Comparison of ENCODE assay signal across 13 cellular contexts in the genomic region with DNA sequence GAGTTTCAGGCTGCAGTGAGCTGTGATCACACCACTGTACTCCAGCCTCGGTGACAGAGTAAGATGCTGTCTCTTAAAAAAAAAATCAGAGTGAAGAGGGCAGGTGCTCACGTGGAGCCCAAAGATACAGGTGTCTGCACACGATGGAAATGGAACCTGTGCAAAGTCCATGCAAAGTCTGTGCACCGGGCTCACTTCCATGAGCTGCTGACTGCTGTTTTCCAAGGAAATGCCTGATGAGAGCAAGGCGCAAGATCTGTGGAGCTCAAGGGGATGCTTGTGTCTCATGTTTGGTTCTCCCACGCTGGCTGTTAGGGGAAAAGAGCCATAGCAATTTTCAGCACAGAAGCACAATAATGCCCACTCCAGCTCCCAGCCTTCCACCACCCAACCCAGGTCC. TPM values are rescaled to one million over a fixed set of nuclear protein-coding genes. Genes with fewer than 3 reads are reported as not detected.
DNase-seq lines count a peak whose midpoint lies in the region; ATAC-seq and TF ChIP-seq lines count a peak whose summit lies in the region.
"Had no signal": no experiment of that assay in that cellular context is flagged by ENCODE, and none has a peak within 500 bp of the region (broad histone marks: within the 10 kb centered on the region; RNA-seq: fewer than 3 reads in every experiment).

No MANE protein-coding gene starts in this region.

- H3K4me2 ChIP-seq in PC-9: no peak overlapping the region

- ATAC-seq in natural killer cell treated with Interleukin-12 subunit alpha and Interleukin-12 subunit beta and Interleukin-15 and Interleukin-18, amount 100 ng/mL, for 72 hours: no peak
- ATAC-seq in natural killer cell (no peak), left colon (peak; percentile 42), psoas muscle (peak in 3 of 4 donors; percentile 6 to 21 (median 7)), HG02981 (IDR thresholded peaks at IDR 0.05; ENCODE audit: unreplicated experiment) (no peak)
- ATAC-seq: Panc1 had no signal

- H3K27ac ChIP-seq in psoas muscle: peak overlapping the region; percentile 65
- peak overlapping the region; percentile 31 for H3K27ac ChIP-seq in vagina
- no peak overlapping the region for H3K27ac ChIP-seq in PC-9

- no peak overlapping the region for H3K4me3 ChIP-seq in psoas muscle
- H3K4me3 ChIP-seq in vagina: no peak overlapping the region
- no peak overlapping the region for H3K4me3 ChIP-seq in PC-9

- TF ChIP-seq POLR2A in vagina (IDR thresholded peaks at IDR 0.05): no peak

- no peaks in the 10 kb centered on the region for H3K9me3 Mint-ChIP-seq in natural killer cell treated with Interleukin-12 subunit alpha and Interleukin-12 subunit beta and Interleukin-15 and Interleukin-18, amount 100 ng/mL, for 72 hours
- no peaks in the 10 kb centered on the region for H3K9me3 Mint-ChIP-seq in natural killer cell

- WGBS in psoas muscle, 3 donors: 68 to 76% (median 73%) methylated on average over 6 of the region's 6 CpGs

- intact Hi-C loops in natural killer cell (cut with micrococcal nuclease) (no loop called here), left colon (cut with DNase I, micrococcal nuclease) (no loop called here), psoas muscle (cut with DNase I) (no loop called here), vagina (cut with DNase I) (no loop called here), PC-9 (cut with micrococcal nuclease; ENCODE audit: unreplicated experiment) (no loop called here)

- peaks cover 0 to 8% of the 10 kb centered on the region in 2 donors for H3K36me3 ChIP-seq in psoas muscle (ENCODE audit: insufficient read depth in 1 of 2, low read depth in 1 of 2)
- H3K36me3 ChIP-seq in vagina: no peaks in the 10 kb centered on the region
- no peaks in the 10 kb centered on the region for H3K36me3 ChIP-seq in PC-9 (ENCODE audit: low read depth)

- no peak for TF ChIP-seq CTCF in natural killer cell (IDR thresholded peaks at IDR 0.05)
- TF ChIP-seq CTCF in psoas muscle (IDR thresholded peaks at IDR 0.05): no peak
- TF ChIP-seq CTCF in vagina (IDR thresholded peaks at IDR 0.05): no peak
- TF ChIP-seq CTCF in PC-9 (conservative IDR thresholded peaks at IDR 0.05): no peak

- CTCF ChIA-PET in PC-9 (lab: Charles Lee): no interaction called here

- no peak overlapping the region for H3K4me3 Mint-ChIP-seq in natural killer cell treated with Interleukin-12 subunit alpha and Interleukin-12 subunit beta and Interleukin-15 and Interleukin-18, amount 100 ng/mL, for 72 hours
- no peak overlapping the region for H3K4me3 Mint-ChIP-seq in natural killer cell
- H3K4me3 Mint-ChIP-seq: activated CD4-positive, alpha-beta T cell treated with anti-CD3 and anti-CD28 coated beads, Interleukin-2, amount 10 ng/mL, durations not matched to agents 24 days and 14 days had no signal

- peak overlapping the region; percentile 59 to 92 for H3K27ac Mint-ChIP-seq in natural killer cell treated with Interleukin-12 subunit alpha and Interleukin-12 subunit beta and Interleukin-15 and Interleukin-18, amount 100 ng/mL, for 72 hours
- H3K27ac Mint-ChIP-seq in natural killer cell: peak overlapping the region in 1 of 2 donors; percentile 47
- H3K27ac Mint-ChIP-seq: activated CD4-positive, alpha-beta T cell treated with anti-CD3 and anti-CD28 coated beads, Interleukin-2, amount 10 ng/mL, durations not matched to agents 24 days and 14 days had no signal

- peaks cover 5 to 7% of the 10 kb centered on the region in 2 donors for H3K4me1 Mint-ChIP-seq in natural killer cell treated with Interleukin-12 subunit alpha and Interleukin-12 subunit beta and Interleukin-15 and Interleukin-18, amount 100 ng/mL, for 72 hours (ENCODE audit: low read depth in 2 of 2)
- H3K4me1 Mint-ChIP-seq in natural killer cell: peaks cover 0 to 6% of the 10 kb centered on the region in 2 donors
- H3K4me1 Mint-ChIP-seq: activated CD4-positive, alpha-beta T cell treated with anti-CD3 and anti-CD28 coated beads, Interleukin-2, amount 10 ng/mL, durations not matched to agents 24 days and 14 days had no signal

- peaks cover 20% of the 10 kb centered on the region for H3K4me1 ChIP-seq in psoas muscle
- H3K4me1 ChIP-seq in vagina: peaks cover 26% of the 10 kb centered on the region
- H3K4me1 ChIP-seq in PC-9 (replicated peaks; ENCODE audit: insufficient read depth): no peaks in the 10 kb centered on the region

- H3K9me3 ChIP-seq in psoas muscle (peaks cover 9% of the 10 kb centered on the region), vagina (no peaks in the 10 kb centered on the region), PC-9 (ENCODE audit: insufficient read depth, low read depth) (no peaks in the 10 kb centered on the region)

- POLR2A ChIA-PET in PC-9 (lab: Charles Lee; ENCODE audit: unreplicated experiment): interaction anchor here (0.7 kb wide), 1 partner anchor 427 kb away, joined by 3 read pairs; no protein-coding TSS in a partner anchor

- peaks cover 4% of the 10 kb centered on the region for H3K36me3 Mint-ChIP-seq in natural killer cell treated with Interleukin-12 subunit alpha and Interleukin-12 subunit beta and Interleukin-15 and Interleukin-18, amount 100 ng/mL, for 72 hours
- H3K36me3 Mint-ChIP-seq in natural killer cell: no peaks in the 10 kb centered on the region

- H2AFZ ChIP-seq in PC-9: no peak overlapping the region

- BruUV-seq in PC-9 (replicated peaks; lab: Mats Ljungman, UMichigan): no TSS peak

- DNase-seq in natural killer cell treated with Interleukin-12 subunit alpha and Interleukin-12 subunit beta and Interleukin-15 and Interleukin-18, amount 100 ng/mL, for 72 hours (ENCODE audit: low spot score): no peak
- no peak for DNase-seq in natural killer cell
- no peak for DNase-seq in left colon
- no peak for DNase-seq in psoas muscle
- DNase-seq in vagina (ENCODE audit: extremely low spot score in 2 of 2): no peak
- no peak for DNase-seq in PC-9
- no peak for DNase-seq in GM19238 (ENCODE audit: insufficient read length, low spot score)
- DNase-seq: activated CD4-positive, alpha-beta T cell treated with anti-CD3 and anti-CD28 coated beads, Interleukin-2, amount 10 ng/mL, durations not matched to agents 24 days and 14 days; activated naive CD4-positive, alpha-beta T cell treated with Interleukin-2 at 50 U/mL for 16 hours; DMS53; NCI-H69 had no signal

- no peaks in the 10 kb centered on the region for H3F3A ChIP-seq in PC-9 (ENCODE audit: insufficient read depth, low read depth)

- H4K20me1 ChIP-seq in PC-9 (ENCODE audit: insufficient read depth): no peaks in the 10 kb centered on the region

- peaks cover 22 to 25% of the 10 kb centered on the region in 2 donors for H3K27me3 Mint-ChIP-seq in natural killer cell treated with Interleukin-12 subunit alpha and Interleukin-12 subunit beta and Interleukin-15 and Interleukin-18, amount 100 ng/mL, for 72 hours
- H3K27me3 Mint-ChIP-seq in natural killer cell (ENCODE audit: low read depth in 2 of 2): peaks cover 38 to 43% of the 10 kb centered on the region in 2 donors

- H3K9me2 ChIP-seq in PC-9 (ENCODE audit: insufficient read depth): no peaks in the 10 kb centered on the region

- H3K27me3 ChIP-seq in psoas muscle (ENCODE audit: insufficient read depth in 3 of 3, low read length in 2 of 3) (no peaks in the 10 kb centered on the region), vagina (no peaks in the 10 kb centered on the region), PC-9 (ENCODE audit: insufficient read depth, low read depth) (no peaks in the 10 kb centered on the region)

- no peaks in the 10 kb centered on the region for H3K79me2 ChIP-seq in PC-9 (ENCODE audit: low read depth)

RNA-seq across cellular contexts. Expression of a gene that starts 27.7 kb away (rescaled TPM):
- total RNA-seq in natural killer cell treated with Interleukin-12 subunit alpha and Interleukin-12 subunit beta and Interleukin-15 and Interleukin-18, amount 100 ng/mL, for 72 hours: 100 to 1,000 TPM; 104 to 115 TPM
- total RNA-seq in natural killer cell (10 to 100 TPM; 47.7 to 59.3 (median 52.9) TPM), left colon (10 to 100 TPM; 49.0 to 77.3 TPM), psoas muscle (10 to 100 TPM; 30.7 to 41.5 (median 39.3) TPM), vagina (68.3 TPM), PC-9 (2021) (11.2 and 15.1 TPM in 2 replicates)
- polyA plus RNA-seq in psoas muscle: 10 to 100 TPM in 2 of 3 donors, 1 to 10 TPM in 1; 7.2 to 24.4 (median 11.4) TPM

Comparison
In these comparisons a context has a peak if more than half of its experiments do, and no peak if none do; other contexts are left out.
1. ATAC-seq: peak in left colon (single experiment) and psoas muscle (3 of 4); none in natural killer cell treated with Interleukin-12 subunit alpha and Interleukin-12 subunit beta and Interleukin-15 and Interleukin-18, amount 100 ng/mL, for 72 hours (0 of 2), natural killer cell (0 of 3) and HG02981 (single experiment).